ENCODE assay signal across 22 cellular contexts in the genomic region with DNA sequence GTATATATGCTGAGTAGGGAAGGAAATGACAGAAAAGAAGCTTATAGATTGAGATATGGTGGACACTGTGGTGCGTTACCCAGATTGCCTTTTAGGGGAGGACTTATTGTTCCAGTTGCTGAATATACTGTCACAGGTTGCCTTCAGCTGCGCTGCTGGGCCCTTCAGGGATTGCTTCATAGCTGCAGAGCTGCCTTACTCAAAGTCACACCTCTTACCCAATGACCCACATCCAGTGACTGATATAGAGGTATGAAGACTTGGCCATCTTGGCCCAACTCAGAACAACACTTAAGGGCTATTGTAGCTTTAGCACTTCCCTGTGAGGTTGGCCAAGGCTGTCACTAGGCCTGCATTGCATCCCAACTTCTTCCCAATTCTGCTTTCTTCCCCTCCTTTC.
A peak's percentile ranks its signal among the peaks of the same experiment; 100 is the strongest.
DNase-seq lines count a peak whose midpoint lies in the region; ATAC-seq and TF ChIP-seq lines count a peak whose summit lies in the region.
"Had no signal": no experiment of that assay in that cellular context is flagged by ENCODE, and none has a peak within 500 bp of the region (broad histone marks: within the 10 kb centered on the region; RNA-seq: fewer than 3 reads in every experiment).

No MANE protein-coding gene starts in this region.

- H3K36me3 Mint-ChIP-seq in naive thymus-derived CD4-positive, alpha-beta T cell: no peaks in the 10 kb centered on the region
- H3K36me3 Mint-ChIP-seq: CD4-positive, CD25-positive, alpha-beta regulatory T cell; CD8-positive, alpha-beta memory T cell had no signal

- H3K27ac Mint-ChIP-seq in naive thymus-derived CD4-positive, alpha-beta T cell: no peak overlapping the region
- H3K27ac Mint-ChIP-seq: CD4-positive, CD25-positive, alpha-beta regulatory T cell; CD8-positive, alpha-beta memory T cell; HFFc6 had no signal

- POLR2A ChIA-PET in naive thymus-derived CD4-positive, alpha-beta T cell (lab: Charles Lee): no interaction called here

- DNase-seq in NK-92 treated with Interleukin-12 subunit alpha and Interleukin-12 subunit beta, amount 100 ng/mL, for 24 hours (lab: John Stamatoyannopoulos, UW): peak; percentile 35
- no peak for DNase-seq in NK-92 (lab: John Stamatoyannopoulos, UW; ENCODE audit: unreplicated experiment)
- no peak for DNase-seq in naive thymus-derived CD4-positive, alpha-beta T cell
- no peak for DNase-seq in gastrocnemius medialis
- DNase-seq in ACHN: no peak
- no peak for DNase-seq in UCSD-AML1 (lab: John Stamatoyannopoulos, UW; ENCODE audit: unreplicated experiment)
- DNase-seq: 8988T; BE2C; C1 segment of cervical spinal cord; CD4-positive, CD25-positive, alpha-beta regulatory T cell; CD8-positive, alpha-beta memory T cell; COR-L47; DMS 273 treated with DMSO at 0.1 percent for 48 hours; DMS53; DND-41; EL; GOT3; H7; HFFc6 had no signal

- H3K27ac ChIP-seq in naive thymus-derived CD4-positive, alpha-beta T cell (ENCODE audit: low read depth, low read length): no peak overlapping the region
- no peak overlapping the region for H3K27ac ChIP-seq in gastrocnemius medialis

- H3K9me3 ChIP-seq in naive thymus-derived CD4-positive, alpha-beta T cell (ENCODE audit: control insufficient read depth in 2 of 3, low read length in 3 of 3): no peaks in the 10 kb centered on the region
- H3K9me3 ChIP-seq in gastrocnemius medialis: no peaks in the 10 kb centered on the region
- H3K9me3 ChIP-seq: BE2C had no signal

- H3K36me3 ChIP-seq in naive thymus-derived CD4-positive, alpha-beta T cell (ENCODE audit: control insufficient read depth in 2 of 3, insufficient read depth in 3 of 3, low read length in 3 of 3): no peaks in the 10 kb centered on the region
- no peaks in the 10 kb centered on the region for H3K36me3 ChIP-seq in gastrocnemius medialis
- H3K36me3 ChIP-seq: BE2C had no signal

- H3K4me1 Mint-ChIP-seq in naive thymus-derived CD4-positive, alpha-beta T cell: no peaks in the 10 kb centered on the region
- H3K4me1 Mint-ChIP-seq: CD4-positive, CD25-positive, alpha-beta regulatory T cell; CD8-positive, alpha-beta memory T cell had no signal

- in situ Hi-C loops in gastrocnemius medialis (cut with MboI; ENCODE audit: low sequenced_read_pairs in 4 of 4): no loop called here
- in situ Hi-C loops in ACHN (cut with HindIII; ENCODE audit: low pct_ligation_motif_present, low pct_unique_long_range_greater_than_20kb, low sequenced_read_pairs): no loop called here

- CTCF ChIA-PET in naive thymus-derived CD4-positive, alpha-beta T cell (lab: Charles Lee): no interaction called here

- no peaks in the 10 kb centered on the region for H3K9me3 Mint-ChIP-seq in naive thymus-derived CD4-positive, alpha-beta T cell
- H3K9me3 Mint-ChIP-seq: CD8-positive, alpha-beta memory T cell; HFFc6 had no signal

- no peak for TF ChIP-seq POLR2A in gastrocnemius medialis (IDR thresholded peaks at IDR 0.05)

- H3K27me3 ChIP-seq in naive thymus-derived CD4-positive, alpha-beta T cell (ENCODE audit: control insufficient read depth in 2 of 2, insufficient read depth in 2 of 2, low read length in 2 of 2): no peaks in the 10 kb centered on the region
- no peaks in the 10 kb centered on the region for H3K27me3 ChIP-seq in gastrocnemius medialis
- H3K27me3 ChIP-seq: BE2C had no signal

- peak; percentile 46 for ATAC-seq in naive thymus-derived CD4-positive, alpha-beta T cell
- ATAC-seq in gastrocnemius medialis (peak; percentile 51 to 68), HG03469 (IDR thresholded peaks at IDR 0.05; ENCODE audit: unreplicated experiment) (no peak)
- ATAC-seq: GM12878, HCT116 had no signal

- H3K27me3 Mint-ChIP-seq in naive thymus-derived CD4-positive, alpha-beta T cell: peaks cover 0 to under 1% (median 0%) of the 10 kb centered on the region in 5 donors

- intact Hi-C loops in naive thymus-derived CD4-positive, alpha-beta T cell (cut with micrococcal nuclease): no loop called here
- intact Hi-C loops in gastrocnemius medialis (cut with DNase I; ENCODE audit: low total_unique reads): no loop called here

- TF ChIP-seq CTCF in gastrocnemius medialis (IDR thresholded peaks at IDR 0.05 in 4 of 5, conservative IDR thresholded peaks at IDR 0.05 in 1 of 5): no peak

- H3K4me3 Mint-ChIP-seq in naive thymus-derived CD4-positive, alpha-beta T cell: no peak overlapping the region
- H3K4me3 Mint-ChIP-seq: CD4-positive, CD25-positive, alpha-beta regulatory T cell; CD8-positive, alpha-beta memory T cell; HFFc6 had no signal

- H3K4me1 ChIP-seq in naive thymus-derived CD4-positive, alpha-beta T cell (ENCODE audit: control insufficient read depth in 2 of 2, insufficient read depth in 2 of 2, low read length in 2 of 2): no peaks in the 10 kb centered on the region
- H3K4me1 ChIP-seq in gastrocnemius medialis: no peaks in the 10 kb centered on the region
- H3K4me1 ChIP-seq: BE2C had no signal

- H3K4me3 ChIP-seq in naive thymus-derived CD4-positive, alpha-beta T cell (ENCODE audit: low read length): no peak overlapping the region
- no peak overlapping the region for H3K4me3 ChIP-seq in gastrocnemius medialis
- H3K4me3 ChIP-seq: GM12878 had no signal
